In genomic region chr6:117508450-117508971, GRCh38 we compare ENCODE assay signal across 21 cellular contexts. TPM values are rescaled to one million over a fixed set of nuclear protein-coding genes. Genes with fewer than 3 reads are reported as not detected.
DNase-seq lines count a peak whose midpoint lies in the region; ATAC-seq and TF ChIP-seq lines count a peak whose summit lies in the region.
"Had no signal": no experiment of that assay in that cellular context is flagged by ENCODE, and none has a peak within 500 bp of the region (broad histone marks: within the 10 kb centered on the region; RNA-seq: fewer than 3 reads in every experiment).

No MANE protein-coding gene starts in this region.

- H2BK120ac ChIP-seq in H9 (ENCODE audit: low read depth, low read length, poor library complexity, severe bottlenecking): no peak overlapping the region
- H2BK120ac ChIP-seq in mesenchymal stem cell (ENCODE audit: low read depth, low read length): no peak overlapping the region
- no peak overlapping the region for H2BK120ac ChIP-seq in neuronal stem cell (ENCODE audit: low read depth, low read length)

- no peak overlapping the region for H3T11ph ChIP-seq in H9 (ENCODE audit: low read length)

- H2BK5ac ChIP-seq in H9 (ENCODE audit: insufficient read length, low read length) (no peak overlapping the region), mesenchymal stem cell (ENCODE audit: low read depth, low read length, poor library complexity, severe bottlenecking) (no peak overlapping the region), neuronal stem cell (ENCODE audit: low read length) (no peak overlapping the region)

- H3K4me3 ChIP-seq in RWPE2 (ENCODE audit: severe bottlenecking) (no peak overlapping the region), mesenchymal stem cell (ENCODE audit: insufficient read depth in 1 of 2, low read depth in 1 of 2, low read length in 2 of 2) (no peak overlapping the region), smooth muscle cell (no peak overlapping the region), neuronal stem cell (ENCODE audit: low read length in 2 of 2) (no peak overlapping the region)
- H3K4me3 ChIP-seq: BLaER1 treated with 17β-estradiol and CSF1 and Interleukin-3, amounts not matched to agents 10 nM and 100 nM had no signal

- H4K8ac ChIP-seq in H9 (replicated peaks; ENCODE audit: insufficient read length, low read depth, low read length) (no peak overlapping the region), mesenchymal stem cell (ENCODE audit: low read length) (no peak overlapping the region), neuronal stem cell (ENCODE audit: low read depth, low read length) (no peak overlapping the region)

- H4K91ac ChIP-seq in H9 (ENCODE audit: insufficient read length, low read depth, low read length): no peak overlapping the region
- no peak overlapping the region for H4K91ac ChIP-seq in mesenchymal stem cell (ENCODE audit: low read length)
- H4K91ac ChIP-seq in neuronal stem cell (ENCODE audit: low read depth, low read length, poor library complexity): no peak overlapping the region

- peak overlapping the region in 2 of 3 experiments; percentile 32 to 42; a peak in 2 of 7 replicates for H3K27ac Mint-ChIP-seq in H9
- H3K27ac Mint-ChIP-seq in CD4-positive, alpha-beta T cell: no peak overlapping the region
- H3K27ac Mint-ChIP-seq: CD14-positive monocyte; CD4-positive, alpha-beta memory T cell had no signal

- H4K20me1 ChIP-seq in H9 (ENCODE audit: control insufficient read depth, insufficient read depth, insufficient read length): no peaks in the 10 kb centered on the region
- H4K20me1 ChIP-seq in smooth muscle cell (ENCODE audit: low read depth): no peaks in the 10 kb centered on the region
- H4K20me1 ChIP-seq: BLaER1 treated with 17β-estradiol and CSF1 and Interleukin-3, amounts not matched to agents 10 nM and 100 nM had no signal

- peaks cover 3 to 7% of the 10 kb centered on the region in 2 experiments; a peak in 2 of 4 replicates for H3K4me1 Mint-ChIP-seq in H9
- no peaks in the 10 kb centered on the region for H3K4me1 Mint-ChIP-seq in CD4-positive, alpha-beta T cell (ENCODE audit: low read depth)
- H3K4me1 Mint-ChIP-seq: CD4-positive, alpha-beta memory T cell had no signal

- intact Hi-C loops in CD4-positive, alpha-beta T cell (cut with DNase I, micrococcal nuclease): no loop called here

- H3F3A ChIP-seq in smooth muscle cell (ENCODE audit: low read depth): no peaks in the 10 kb centered on the region

- ATAC-seq in RWPE2 (ENCODE audit: low read depth): no peak
- no peak for ATAC-seq in CD4-positive, alpha-beta T cell (ENCODE audit: poor library complexity)
- ATAC-seq in HG03460 (IDR thresholded peaks at IDR 0.05; ENCODE audit: unreplicated experiment): no peak

- H3K36me3 ChIP-seq in RWPE2 (ENCODE audit: low read depth) (peaks cover 97% of the 10 kb centered on the region), mesenchymal stem cell (ENCODE audit: control insufficient read depth in 1 of 2, insufficient read depth in 2 of 2, low read depth in 1 of 2, low read length in 2 of 2) (peaks cover 8 to 16% of the 10 kb centered on the region in 2 experiments), smooth muscle cell (ENCODE audit: low read depth) (no peaks in the 10 kb centered on the region), neuronal stem cell (replicated peaks in 1 of 2; ENCODE audit: control insufficient read depth in 2 of 2, insufficient read depth in 2 of 2, low read length in 2 of 2) (no peaks in the 10 kb centered on the region)
- H3K36me3 ChIP-seq: BE2C; BLaER1 treated with 17β-estradiol and CSF1 and Interleukin-3, amounts not matched to agents 10 nM and 100 nM had no signal

- H3K23me2 ChIP-seq in H9 (ENCODE audit: insufficient read length, low read depth, low read length, poor library complexity, severe bottlenecking): no peaks in the 10 kb centered on the region

- POLR2A ChIA-PET in CD4-positive, alpha-beta T cell (lab: Charles Lee): no interaction called here

- no peaks in the 10 kb centered on the region for H3K27me3 Mint-ChIP-seq in H9 (ENCODE audit: low read depth)
- peaks cover 10% of the 10 kb centered on the region for H3K27me3 Mint-ChIP-seq in CD4-positive, alpha-beta T cell

- H3K56ac ChIP-seq in H9 (ENCODE audit: insufficient read length, low read depth, low read length): no peak overlapping the region

- no peak overlapping the region for H2AFZ ChIP-seq in H9 (ENCODE audit: low read length)
- no peak overlapping the region for H2AFZ ChIP-seq in mesenchymal stem cell (ENCODE audit: low read depth, low read length)
- no peak overlapping the region for H2AFZ ChIP-seq in smooth muscle cell (ENCODE audit: low read depth)
- no peak overlapping the region for H2AFZ ChIP-seq in neuronal stem cell (ENCODE audit: low read length)

- H3K9ac ChIP-seq in H9 (ENCODE audit: extremely low read depth, insufficient read length, low read length) (no peak overlapping the region), mesenchymal stem cell (ENCODE audit: low read length) (no peak overlapping the region), smooth muscle cell (ENCODE audit: low read depth) (no peak overlapping the region), neuronal stem cell (ENCODE audit: low read depth, low read length, poor library complexity) (no peak overlapping the region)
- H3K9ac ChIP-seq: BLaER1 treated with 17β-estradiol and CSF1 and Interleukin-3, amounts not matched to agents 10 nM and 100 nM had no signal

- H3K36me3 Mint-ChIP-seq in H9 (ENCODE audit: insufficient read depth in 1 of 3, low read depth in 3 of 3): no peaks in the 10 kb centered on the region
- no peaks in the 10 kb centered on the region for H3K36me3 Mint-ChIP-seq in CD4-positive, alpha-beta T cell (ENCODE audit: low read depth)

- no peak overlapping the region for H2BK20ac ChIP-seq in H9 (ENCODE audit: low read depth, low read length, poor library complexity, severe bottlenecking)

- no peak overlapping the region for H3K4me2 ChIP-seq in H9 (ENCODE audit: insufficient read depth, insufficient read length, low read length)
- H3K4me2 ChIP-seq in mesenchymal stem cell (ENCODE audit: low read length, poor library complexity, severe bottlenecking): no peak overlapping the region
- no peak overlapping the region for H3K4me2 ChIP-seq in smooth muscle cell
- H3K4me2 ChIP-seq in neuronal stem cell (ENCODE audit: insufficient read depth, low read length, poor library complexity, severe bottlenecking): no peak overlapping the region
- H3K4me2 ChIP-seq: BLaER1 treated with 17β-estradiol and CSF1 and Interleukin-3, amounts not matched to agents 10 nM and 100 nM had no signal

- H3K4ac ChIP-seq in H9 (ENCODE audit: low read depth, low read length) (no peak overlapping the region), mesenchymal stem cell (ENCODE audit: low read depth in 1 of 2, low read length in 2 of 2) (no peak overlapping the region), neuronal stem cell (ENCODE audit: low read length) (no peak overlapping the region)

- no peaks in the 10 kb centered on the region for H3K27me3 ChIP-seq in H9 (ENCODE audit: insufficient read depth, low read length)
- H3K27me3 ChIP-seq in RWPE2 (ENCODE audit: insufficient read depth, poor library complexity, severe bottlenecking): no peaks in the 10 kb centered on the region
- no peaks in the 10 kb centered on the region for H3K27me3 ChIP-seq in mesenchymal stem cell (ENCODE audit: control insufficient read depth in 1 of 2, insufficient read depth in 1 of 2, low read length in 2 of 2)
- H3K27me3 ChIP-seq in smooth muscle cell (ENCODE audit: low read depth): no peaks in the 10 kb centered on the region
- no peaks in the 10 kb centered on the region for H3K27me3 ChIP-seq in CD4-positive, alpha-beta T cell (ENCODE audit: control insufficient read depth, insufficient read depth, low read length)
- H3K27me3 ChIP-seq in neuronal stem cell (ENCODE audit: control insufficient read depth in 3 of 3, insufficient read depth in 3 of 3, low read depth in 1 of 3, low read length in 3 of 3): no peaks in the 10 kb centered on the region
- H3K27me3 ChIP-seq: BE2C; BLaER1 treated with 17β-estradiol and CSF1 and Interleukin-3, amounts not matched to agents 10 nM and 100 nM had no signal

- no peaks in the 10 kb centered on the region for H3K79me2 ChIP-seq in H9 (ENCODE audit: insufficient read depth, low read length)
- H3K79me2 ChIP-seq in smooth muscle cell (ENCODE audit: low read depth): peaks cover 29% of the 10 kb centered on the region

- H3K27ac ChIP-seq in H9 (ENCODE audit: insufficient read length, low read depth, low read length) (no peak overlapping the region), RWPE2 (ENCODE audit: poor library complexity, severe bottlenecking) (peak overlapping the region; percentile 25), mesenchymal stem cell (ENCODE audit: low read length, poor library complexity, severe bottlenecking) (no peak overlapping the region), smooth muscle cell (ENCODE audit: low read depth) (peak overlapping the region; percentile 37), neuronal stem cell (replicated peaks; ENCODE audit: low read length) (no peak overlapping the region)
- H3K27ac ChIP-seq in CD4-positive, alpha-beta T cell (ENCODE audit: low read depth, low read length): no peak overlapping the region
- H3K27ac ChIP-seq: BLaER1 treated with 17β-estradiol and CSF1 and Interleukin-3, amounts not matched to agents 10 nM and 100 nM had no signal

- H3K4me3 Mint-ChIP-seq in H9: no peak overlapping the region
- H3K4me3 Mint-ChIP-seq in CD4-positive, alpha-beta T cell: no peak overlapping the region
- H3K4me3 Mint-ChIP-seq: CD14-positive monocyte; CD4-positive, alpha-beta memory T cell had no signal

- no CpG with 5 or more reads among the region's 4 CpGs for WGBS in H9 (ENCODE audit: extremely low coverage, insufficient read length, low lambda C conversion rate)
- 94% methylated on average over 4 of the region's 4 CpGs for WGBS in mesenchymal stem cell
- 92% methylated on average over 4 of the region's 4 CpGs for WGBS in smooth muscle cell (ENCODE audit: low lambda C conversion rate)
- WGBS in neuronal stem cell (ENCODE audit: extremely low coverage in 2 of 2, insufficient read length in 2 of 2, insufficient replicate concordance in 1 of 2), 2 donors: no CpG with 5 or more reads among the region's 4 CpGs

- no peaks in the 10 kb centered on the region for H3K9me3 ChIP-seq in H9 (ENCODE audit: control insufficient read depth, low read depth, low read length)
- no peaks in the 10 kb centered on the region for H3K9me3 ChIP-seq in RWPE2 (ENCODE audit: severe bottlenecking)
- no peaks in the 10 kb centered on the region for H3K9me3 ChIP-seq in mesenchymal stem cell (ENCODE audit: control insufficient read depth, low read length)
- H3K9me3 ChIP-seq in smooth muscle cell (replicated peaks; ENCODE audit: low read depth): no peaks in the 10 kb centered on the region
- H3K9me3 ChIP-seq in CD4-positive, alpha-beta T cell (ENCODE audit: control insufficient read depth, low read length): no peaks in the 10 kb centered on the region
- no peaks in the 10 kb centered on the region for H3K9me3 ChIP-seq in neuronal stem cell (replicated peaks in 1 of 2; ENCODE audit: control insufficient read depth in 2 of 2, insufficient read depth in 1 of 2, low read depth in 1 of 2, low read length in 2 of 2)
- H3K9me3 ChIP-seq: BE2C; BLaER1 treated with 17β-estradiol and CSF1 and Interleukin-3, amounts not matched to agents 10 nM and 100 nM had no signal

- H4K5ac ChIP-seq in H9 (ENCODE audit: insufficient read length, low read depth, low read length): no peak overlapping the region

- no peaks in the 10 kb centered on the region for H3K79me1 ChIP-seq in H9 (ENCODE audit: insufficient read depth, low read depth, low read length, poor library complexity, severe bottlenecking)
- H3K79me1 ChIP-seq in mesenchymal stem cell (replicated peaks; ENCODE audit: low read length, poor library complexity, severe bottlenecking): peaks cover 18% of the 10 kb centered on the region
- H3K79me1 ChIP-seq in neuronal stem cell (ENCODE audit: low read depth, low read length): no peaks in the 10 kb centered on the region

- H2AK5ac ChIP-seq in H9 (ENCODE audit: insufficient read length, low read length) (no peak overlapping the region), mesenchymal stem cell (ENCODE audit: low read length, severe bottlenecking) (peak overlapping the region; percentile 23), neuronal stem cell (ENCODE audit: low read depth, low read length) (no peak overlapping the region)

- CTCF ChIA-PET in CD4-positive, alpha-beta T cell (lab: Charles Lee): no interaction called here

- DNase-seq in H9: no peak
- no peak for DNase-seq in RWPE2 (ENCODE audit: low spot score)
- DNase-seq in mesenchymal stem cell: no peak
- DNase-seq in smooth muscle cell (lab: John Stamatoyannopoulos, UW; ENCODE audit: unreplicated experiment): no peak
- DNase-seq in CD4-positive, alpha-beta T cell: no peak
- DNase-seq in neuronal stem cell (ENCODE audit: low spot score): no peak
- DNase-seq: ACHN; AML-193; BE2C; Calu3; CD4-positive, alpha-beta memory T cell; COR-L47; DMS53; DMS79 treated with DMSO at 0.1 percent for 48 hours; GF-D8; GOT3; HCEC 1CT had no signal

- H3K18ac ChIP-seq in H9 (ENCODE audit: insufficient read length, low read depth, low read length) (no peak overlapping the region), mesenchymal stem cell (ENCODE audit: low read depth in 1 of 2, low read length in 2 of 2) (no peak overlapping the region), neuronal stem cell (ENCODE audit: low read length) (no peak overlapping the region)

- H2BK12ac ChIP-seq in H9 (ENCODE audit: insufficient read length, low read depth, low read length) (no peak overlapping the region), mesenchymal stem cell (ENCODE audit: low read length in 2 of 2) (no peak overlapping the region), neuronal stem cell (ENCODE audit: low read length) (no peak overlapping the region)

- no peak overlapping the region for H3K14ac ChIP-seq in H9 (ENCODE audit: insufficient read depth, low read length)
- no peak overlapping the region for H3K14ac ChIP-seq in mesenchymal stem cell (ENCODE audit: low read length in 2 of 2)
- H3K14ac ChIP-seq in neuronal stem cell (ENCODE audit: low read length): no peak overlapping the region

- no peak overlapping the region for H2BK15ac ChIP-seq in H9 (ENCODE audit: low read depth, low read length)
- peak overlapping the region; percentile 38 for H2BK15ac ChIP-seq in mesenchymal stem cell (ENCODE audit: low read depth, poor library complexity, severe bottlenecking)
- no peak overlapping the region for H2BK15ac ChIP-seq in neuronal stem cell (ENCODE audit: low read length)

- H3K9me3 Mint-ChIP-seq in H9: no peaks in the 10 kb centered on the region
- H3K9me3 Mint-ChIP-seq in CD4-positive, alpha-beta T cell: no peaks in the 10 kb centered on the region
- H3K9me3 Mint-ChIP-seq: CD14-positive monocyte; CD4-positive, alpha-beta memory T cell had no signal

- H3K4me1 ChIP-seq in H9 (ENCODE audit: insufficient read depth, low read length): no peaks in the 10 kb centered on the region
- H3K4me1 ChIP-seq in RWPE2 (ENCODE audit: insufficient read depth, poor library complexity, severe bottlenecking): peaks cover 33% of the 10 kb centered on the region
- H3K4me1 ChIP-seq in mesenchymal stem cell (ENCODE audit: control insufficient read depth, insufficient read depth, low read depth, low read length): peaks cover 15% of the 10 kb centered on the region
- H3K4me1 ChIP-seq in smooth muscle cell (ENCODE audit: low read depth): peaks cover 29% of the 10 kb centered on the region
- H3K4me1 ChIP-seq in neuronal stem cell (ENCODE audit: control insufficient read depth in 2 of 2, insufficient read depth in 1 of 2, low read depth in 1 of 2, low read length in 2 of 2): peaks cover 9 to 17% of the 10 kb centered on the region in 2 donors
- H3K4me1 ChIP-seq: BE2C had no signal

- H3K23ac ChIP-seq in H9 (ENCODE audit: insufficient read length, low read depth, low read length): no peak overlapping the region
- no peak overlapping the region for H3K23ac ChIP-seq in mesenchymal stem cell (ENCODE audit: low read length in 2 of 2)
- H3K23ac ChIP-seq in neuronal stem cell (ENCODE audit: low read depth, low read length, poor library complexity): no peak overlapping the region

- TF ChIP-seq CTCF in H9 (conservative IDR thresholded peaks at IDR 0.05) (no peak), RWPE2 (IDR thresholded peaks at IDR 0.05; ENCODE audit: poor library complexity, severe bottlenecking) (no peak), smooth muscle cell (IDR thresholded peaks at IDR 0.05; ENCODE audit: borderline replicate concordance, insufficient read depth, poor library complexity, severe bottlenecking) (no peak)
- TF ChIP-seq CTCF in CD4-positive, alpha-beta T cell (IDR thresholded peaks at IDR 0.05): no peak

RNA-seq across cellular contexts. Expression of gene DCBLD1, which starts 26.0 kb away (rescaled TPM):
- total RNA-seq in H9 (2021) (8.5 and 10.1 TPM in 2 replicates), smooth muscle cell (82.1 and 86.1 TPM in 2 replicates)
- polyA plus RNA-seq in mesenchymal stem cell (2013, experiment 1 of 2): 58.0 TPM
- polyA plus RNA-seq in mesenchymal stem cell (2013, experiment 2 of 2): 59.6 TPM
- 44.6 and 77.5 TPM in 2 replicates for polyA plus RNA-seq in smooth muscle cell
- total RNA-seq in CD4-positive, alpha-beta T cell: 1 to 10 TPM; 1.3 to 1.4 TPM
- 2.3 TPM for polyA plus RNA-seq in neuronal stem cell (2013, experiment 1 of 2)
- 2.3 TPM for polyA plus RNA-seq in neuronal stem cell (2013, experiment 2 of 2)
- total RNA-seq: G401 had no signal

Comparison
In these comparisons a context has a peak if more than half of its experiments do, and no peak if none do; other contexts are left out.
1. H3K27ac ChIP-seq: peak in RWPE2 (single experiment) and smooth muscle cell (single experiment); none in H9 (single experiment), mesenchymal stem cell (single experiment), CD4-positive, alpha-beta T cell (single experiment) and neuronal stem cell (single experiment).